ENCODE assay signal across 8 cellular contexts in genomic region chrX:57592159-57592893, GRCh38. TPM values are rescaled to one million over a fixed set of nuclear protein-coding genes. Genes with fewer than 3 reads are reported as not detected.
A peak's percentile ranks its signal among the peaks of the same experiment; 100 is the strongest.
DNase-seq lines count a peak whose midpoint lies in the region; ATAC-seq and TF ChIP-seq lines count a peak whose summit lies in the region.
"Not testable (repeated sequence)": the region's sequence is repeated elsewhere in the genome, so short reads cannot be mapped to it uniquely, and the experiment has no call there.

No MANE protein-coding gene starts in this region.

- H3K9me3 Mint-ChIP-seq in activated CD4-positive, alpha-beta T cell treated with anti-CD3 and anti-CD28 coated beads, Interleukin-2, amount 10 ng/mL, durations not matched to agents 24 days and 14 days; immature natural killer cell: not testable (repeated sequence)

- CTCF ChIA-PET in AG04449 (lab: Yijun Ruan, JAX) = interaction anchor here (0.6 kb wide), 1 partner anchor 18 kb away, joined by 3 read pairs; no protein-coding TSS in a partner anchor

- TF ChIP-seq CTCF in AG04449 (IDR thresholded peaks at IDR 0.05; ENCODE audit: insufficient read depth, low read length, missing control alignments); choroid plexus epithelial cell (conservative IDR thresholded peaks at IDR 0.05; ENCODE audit: low read depth, low read length): not testable (repeated sequence)

- peak overlapping the region; percentile 70 for H3K4me3 Mint-ChIP-seq in activated CD4-positive, alpha-beta T cell treated with anti-CD3 and anti-CD28 coated beads, Interleukin-2, amount 10 ng/mL, durations not matched to agents 24 days and 14 days
- H3K4me3 Mint-ChIP-seq in immature natural killer cell = peak overlapping the region; percentile 54 to 63 (median 56)

- ATAC-seq in GM18873 (IDR thresholded peaks at IDR 0.05; ENCODE audit: low FRiP score, unreplicated experiment) (peak; percentile 58), HG02885 (IDR thresholded peaks at IDR 0.05; ENCODE audit: poor library complexity, unreplicated experiment) (peak; percentile 80)

- not testable (repeated sequence) for DNase-seq in AG04449 (ENCODE audit: low read depth, low spot score); choroid plexus epithelial cell (ENCODE audit: low read depth)
- peak; percentile 32 for DNase-seq in NCI-H1092 (lab: John Stamatoyannopoulos, UW)
- peak; percentile 80 for DNase-seq in activated CD4-positive, alpha-beta T cell treated with anti-CD3 and anti-CD28 coated beads, Interleukin-2, amount 10 ng/mL, durations not matched to agents 24 days and 14 days
- DNase-seq in immature natural killer cell = peak; percentile 52 to 61 (median 61)
- peak; percentile 24 for DNase-seq in putamen (ENCODE audit: low spot score)

- peak overlapping the region; percentile 63 for H3K27ac Mint-ChIP-seq in activated CD4-positive, alpha-beta T cell treated with anti-CD3 and anti-CD28 coated beads, Interleukin-2, amount 10 ng/mL, durations not matched to agents 24 days and 14 days
- peak overlapping the region in 1 of 6 donors; percentile 27 for H3K27ac Mint-ChIP-seq in immature natural killer cell

- H3K4me1 Mint-ChIP-seq in activated CD4-positive, alpha-beta T cell treated with anti-CD3 and anti-CD28 coated beads, Interleukin-2, amount 10 ng/mL, durations not matched to agents 24 days and 14 days = peaks cover 19% of the 10 kb centered on the region
- peaks cover 34 to 49% of the 10 kb centered on the region in 2 donors for H3K4me1 Mint-ChIP-seq in immature natural killer cell

- POLR2A ChIA-PET in AG04449 (lab: Yijun Ruan, JAX) = not testable (repeated sequence)

- H3K36me3 Mint-ChIP-seq in activated CD4-positive, alpha-beta T cell treated with anti-CD3 and anti-CD28 coated beads, Interleukin-2, amount 10 ng/mL, durations not matched to agents 24 days and 14 days (ENCODE audit: low read depth) = peaks cover 18% of the 10 kb centered on the region
- H3K36me3 Mint-ChIP-seq in immature natural killer cell = not testable (repeated sequence)

- not testable (repeated sequence) for H3K27me3 Mint-ChIP-seq in activated CD4-positive, alpha-beta T cell treated with anti-CD3 and anti-CD28 coated beads, Interleukin-2, amount 10 ng/mL, durations not matched to agents 24 days and 14 days; immature natural killer cell (ENCODE audit: low read depth in 3 of 3)

- intact Hi-C loops in activated CD4-positive, alpha-beta T cell treated with anti-CD3 and anti-CD28 coated beads, Interleukin-2, amount 10 ng/mL, durations not matched to agents 24 days and 14 days (cut with micrococcal nuclease) = loop anchor here (2.0 to 10.0 kb wide), 5 partner anchors 310 to 830 kb away; partner anchors contain the start of gene SPIN2B

- peak overlapping the region; percentile 53 for H3K4me3 ChIP-seq in AG04449 (ENCODE audit: low read depth, low read length)
- peak overlapping the region; percentile 60 for H3K4me3 ChIP-seq in choroid plexus epithelial cell (ENCODE audit: low read depth, low read length)

RNA-seq across cellular contexts. Expression of gene ZXDB, which starts 0.5 kb away (rescaled TPM):
- 5.5 and 6.1 TPM in 2 replicates for total RNA-seq in activated CD4-positive, alpha-beta T cell treated with anti-CD3 and anti-CD28 coated beads, Interleukin-2, amount 10 ng/mL, durations not matched to agents 24 days and 14 days
- polyA plus RNA-seq in immature natural killer cell = 1 to 10 TPM; 1.3 to 5.6 (median 3.5) TPM
